1 cellular context compared by ENCODE assay signal in genomic region chr2:37768491-37768925, GRCh38.
TF ChIP-seq lines count a peak whose summit lies in the region.

No MANE protein-coding gene starts in this region.

TF ChIP-seq in GM12878, 131 proteins besides CTCF, POLR2A, EP300 and RAD21 (continued from another document):
- TF ChIP-seq CEBPB (IDR thresholded peaks at IDR 0.05; ENCODE audit: borderline replicate concordance in 1 of 2, low read depth in 2 of 2, low read length in 2 of 2) = no peak
TF ChIP-seq in GM12878: peak in this region for 0.
